20 cellular contexts compared by ENCODE assay signal in genomic region chr16:24996301-24996700, GRCh38. TPM values are rescaled to one million over a fixed set of nuclear protein-coding genes. Genes with fewer than 3 reads are reported as not detected.
DNase-seq lines count a peak whose midpoint lies in the region; ATAC-seq, FAIRE-seq and TF ChIP-seq lines count a peak whose summit lies in the region.
"Had no signal": no experiment of that assay in that cellular context is flagged by ENCODE, and none has a peak within 500 bp of the region (broad histone marks: within the 10 kb centered on the region; RNA-seq: fewer than 3 reads in every experiment).

No MANE protein-coding gene starts in this region.

- no peaks in the 10 kb centered on the region for H3K9me3 ChIP-seq in OCI-LY3 (ENCODE audit: insufficient read depth, low read length)
- no peaks in the 10 kb centered on the region for H3K9me3 ChIP-seq in osteoblast (ENCODE audit: low read depth, low read length)
- H3K9me3 ChIP-seq: stomach had no signal

- H3K4me3 Mint-ChIP-seq in activated T-cell treated with anti-CD3 and anti-CD28 coated beads, Interleukin-2, amount 50 U/mL, for 24 hours = no peak overlapping the region

- H3K27ac ChIP-seq in OCI-LY3 (ENCODE audit: low read length) (peak overlapping the region; percentile 51), osteoblast (ENCODE audit: low read depth, low read length) (peak overlapping the region; percentile 94)

- FAIRE-seq in frontal cortex (lab: Jason Lieb, UNC) = no peak
- FAIRE-seq: H1 had no signal

- peaks cover 8% of the 10 kb centered on the region for H3K36me3 Mint-ChIP-seq in activated T-cell treated with anti-CD3 and anti-CD28 coated beads, Interleukin-2, amount 50 U/mL, for 24 hours (ENCODE audit: low read depth)

- peak; percentile 44 for ATAC-seq in GM21529 (IDR thresholded peaks at IDR 0.05; ENCODE audit: unreplicated experiment)
- ATAC-seq: right cardiac atrium had no signal

- H3K4me1 ChIP-seq in OCI-LY3 (ENCODE audit: low read length) = peaks cover 91% of the 10 kb centered on the region
- H3K4me1 ChIP-seq in osteoblast (ENCODE audit: insufficient read depth, low read length) = peaks cover 66% of the 10 kb centered on the region

- peaks cover 100% of the 10 kb centered on the region for H3K79me2 ChIP-seq in OCI-LY3 (ENCODE audit: low read length)
- peaks cover 85% of the 10 kb centered on the region for H3K79me2 ChIP-seq in osteoblast (ENCODE audit: insufficient read depth, low read length)

- peak overlapping the region; percentile 56 for H3K4me2 ChIP-seq in OCI-LY3 (ENCODE audit: low read length)
- H3K4me2 ChIP-seq in osteoblast (ENCODE audit: insufficient read depth, low read length) = no peak overlapping the region

- H3K9me3 Mint-ChIP-seq in activated T-cell treated with anti-CD3 and anti-CD28 coated beads, Interleukin-2, amount 50 U/mL, for 24 hours = no peaks in the 10 kb centered on the region
- H3K9me3 Mint-ChIP-seq: CD4-positive, CD25-positive, alpha-beta regulatory T cell had no signal

- H2AFZ ChIP-seq in OCI-LY3 (ENCODE audit: low read depth, low read length) (no peak overlapping the region), osteoblast (ENCODE audit: low read length) (no peak overlapping the region)

- H3K27me3 ChIP-seq in OCI-LY3 (ENCODE audit: low read depth, low read length) = no peaks in the 10 kb centered on the region
- H3K27me3 ChIP-seq in osteoblast (ENCODE audit: insufficient read depth, low read length) = no peaks in the 10 kb centered on the region
- H3K27me3 ChIP-seq: stomach had no signal

- no peak for DNase-seq in activated T-cell treated with anti-CD3 and anti-CD28 coated beads, Interleukin-2, amount 50 U/mL, for 24 hours
- DNase-seq in activated T-cell treated with anti-CD3 and anti-CD28 coated beads for 4 hours (no peak), osteoblast (ENCODE audit: insufficient read length, low spot score, missing footprints) (no peak), frontal cortex (ENCODE audit: low spot score in 2 of 2) (no peak), H4 (ENCODE audit: low spot score) (no peak), Ammon's horn (ENCODE audit: low spot score) (no peak)
- DNase-seq: activated CD4-positive, CD25-positive, alpha-beta regulatory T cell; activated effector memory CD4-positive, alpha-beta T cell treated with Interleukin-2 at 50 U/mL for 16 hours; anterior cingulate cortex; CD4-positive, CD25-positive, alpha-beta regulatory T cell; cerebellar nuclear complex; midbrain; NCI-H1694; NCI-H446; right cardiac atrium; Right ventricle myocardium superior; stomach had no signal

- TF ChIP-seq CTCF in OCI-LY3 (IDR thresholded peaks at IDR 0.05; ENCODE audit: low read depth, low read length) (no peak), osteoblast (IDR thresholded peaks at IDR 0.05; ENCODE audit: extremely low read depth, low read depth, low read length) (no peak)

- H3K4me1 Mint-ChIP-seq in activated T-cell treated with anti-CD3 and anti-CD28 coated beads, Interleukin-2, amount 50 U/mL, for 24 hours (ENCODE audit: low read depth) = peaks cover 81% of the 10 kb centered on the region

- peaks cover 99% of the 10 kb centered on the region for H4K20me1 ChIP-seq in OCI-LY3 (ENCODE audit: insufficient read depth, low read length)
- peaks cover 42% of the 10 kb centered on the region for H4K20me1 ChIP-seq in osteoblast (ENCODE audit: insufficient read depth, low read length)

- H3K27me3 Mint-ChIP-seq in activated T-cell treated with anti-CD3 and anti-CD28 coated beads, Interleukin-2, amount 50 U/mL, for 24 hours = no peaks in the 10 kb centered on the region
- H3K27me3 Mint-ChIP-seq: CD4-positive, CD25-positive, alpha-beta regulatory T cell had no signal

- H3K9ac ChIP-seq in OCI-LY3 (ENCODE audit: low read length) = no peak overlapping the region

- H3K27ac Mint-ChIP-seq in activated T-cell treated with anti-CD3 and anti-CD28 coated beads, Interleukin-2, amount 50 U/mL, for 24 hours = peak overlapping the region; percentile 4

- no peak overlapping the region for H3K4me3 ChIP-seq in OCI-LY3 (ENCODE audit: low read length)
- no peak overlapping the region for H3K4me3 ChIP-seq in osteoblast (ENCODE audit: insufficient read depth, low read length)
- H3K4me3 ChIP-seq: stomach had no signal

- H3K36me3 ChIP-seq in OCI-LY3 (replicated peaks; ENCODE audit: low read depth, low read length) (peaks cover 54% of the 10 kb centered on the region), osteoblast (ENCODE audit: insufficient read depth, low read length) (no peaks in the 10 kb centered on the region)
- H3K36me3 ChIP-seq: stomach had no signal

RNA-seq across cellular contexts. Expression of gene ARHGAP17, which starts 18.9 kb away (rescaled TPM):
- total RNA-seq in osteoblast = 34.7 and 40.1 TPM in 2 replicates
- 19.6 TPM for total RNA-seq in frontal cortex
- total RNA-seq in H4 (2014; rRNA removed; shearing (Covaris generic)) = 19.3 and 26.1 TPM in 2 replicates
